In the genomic region with DNA sequence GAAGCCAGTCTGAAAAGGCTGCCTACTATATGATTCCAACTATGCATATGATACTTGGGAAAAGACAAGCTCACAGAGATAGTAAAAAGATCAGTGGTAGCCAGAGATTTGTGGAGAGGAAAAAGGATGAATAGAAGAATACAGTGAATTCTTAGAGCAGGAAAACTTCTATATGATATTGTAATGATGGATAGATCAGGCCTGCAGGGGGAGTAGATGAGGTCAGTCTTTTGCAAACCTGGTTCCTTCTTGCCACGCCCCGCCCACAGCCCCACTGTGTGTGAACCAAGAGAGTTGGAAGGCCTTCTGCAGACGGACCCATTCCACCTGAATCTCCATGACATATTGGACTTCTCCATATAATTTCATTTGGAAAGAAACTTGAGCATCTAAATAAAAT, we compare ENCODE assay signal across 1 cellular context.
TF ChIP-seq lines count a peak whose summit lies in the region.

No MANE protein-coding gene starts in this region.

TF ChIP-seq in K562, 482 proteins besides CTCF, POLR2A, EP300 and RAD21:
- TF ChIP-seq ARID3A (IDR thresholded peaks at IDR 0.05; ENCODE audit: borderline replicate concordance, low read depth, low read length) (peak; percentile 73; the same call in 1 of the 2 replicates), POU5F1 (IDR thresholded peaks at IDR 0.05; ENCODE audit: borderline replicate concordance, low read depth, low read length, partially characterized antibody) (no peak), ZKSCAN1 (IDR thresholded peaks at IDR 0.05; ENCODE audit: low read depth, low read length) (peak; percentile 46; the same call in 1 of the 2 replicates)
